ENCODE assay signal across 16 cellular contexts in genomic region chr5:172119921-172120688, GRCh38.
A peak's percentile ranks its signal among the peaks of the same experiment; 100 is the strongest.
DNase-seq lines count a peak whose midpoint lies in the region; ATAC-seq and TF ChIP-seq lines count a peak whose summit lies in the region.
"Had no signal": no experiment of that assay in that cellular context is flagged by ENCODE, and none has a peak within 500 bp of the region (broad histone marks: within the 10 kb centered on the region; RNA-seq: fewer than 3 reads in every experiment).

No MANE protein-coding gene starts in this region.

- in situ Hi-C loops in GM18951 (cut with MboI; ENCODE audit: low sequenced_read_pairs, unreplicated experiment): loop anchor here (10.0 kb wide), 1 partner anchor 165 kb away; the partner anchor contains the start of gene UBTD2

- H3K4me3 Mint-ChIP-seq in activated CD4-positive, alpha-beta T cell treated with anti-CD3 and anti-CD28 coated beads for 36 hours: no peak overlapping the region
- H3K4me3 Mint-ChIP-seq in activated naive CD8-positive, alpha-beta T cell treated with anti-CD3 and anti-CD28 coated beads for 36 hours: no peak overlapping the region
- H3K4me3 Mint-ChIP-seq in naive thymus-derived CD4-positive, alpha-beta T cell: no peak overlapping the region

- ATAC-seq in activated CD4-positive, alpha-beta T cell treated with anti-CD3 and anti-CD28 coated beads for 36 hours: no peak
- no peak for ATAC-seq in naive thymus-derived CD4-positive, alpha-beta T cell
- ATAC-seq: heart left ventricle, psoas muscle had no signal

- peaks cover 37% of the 10 kb centered on the region for H3K36me3 Mint-ChIP-seq in activated CD4-positive, alpha-beta T cell treated with anti-CD3 and anti-CD28 coated beads for 36 hours (ENCODE audit: low read depth)
- peaks cover 45% of the 10 kb centered on the region for H3K36me3 Mint-ChIP-seq in activated naive CD8-positive, alpha-beta T cell treated with anti-CD3 and anti-CD28 coated beads for 36 hours
- H3K36me3 Mint-ChIP-seq in naive thymus-derived CD4-positive, alpha-beta T cell: peaks cover 2 to 35% (median 21%) of the 10 kb centered on the region in 5 donors

- no peak overlapping the region for H3K4me3 ChIP-seq in naive thymus-derived CD4-positive, alpha-beta T cell (ENCODE audit: low read length)
- H3K4me3 ChIP-seq: ascending aorta, heart left ventricle, Peyer's patch, psoas muscle had no signal

- CTCF ChIA-PET in activated CD4-positive, alpha-beta T cell treated with anti-CD3 and anti-CD28 coated beads for 36 hours (lab: Charles Lee): interaction anchor here (0.6 to 1.0 kb wide), 4 partner anchors 11 to 108 kb away, joined by 3 read pairs; no protein-coding TSS in a partner anchor
- CTCF ChIA-PET in naive thymus-derived CD4-positive, alpha-beta T cell (lab: Charles Lee): interaction anchor here (1.7 kb wide), 1 partner anchor 69 kb away, joined by 5 read pairs; no protein-coding TSS in a partner anchor

- peak; percentile 9 for TF ChIP-seq POLR2A in GM18951 (IDR thresholded peaks at IDR 0.05; ENCODE audit: extremely low read depth, insufficient read depth, insufficient read length)

- no peaks in the 10 kb centered on the region for H3K27me3 ChIP-seq in naive thymus-derived CD4-positive, alpha-beta T cell (ENCODE audit: control insufficient read depth in 2 of 2, insufficient read depth in 2 of 2, low read length in 2 of 2)
- H3K27me3 ChIP-seq: ascending aorta, heart left ventricle, Peyer's patch had no signal

- H3K36me3 ChIP-seq in naive thymus-derived CD4-positive, alpha-beta T cell (ENCODE audit: control insufficient read depth in 2 of 3, insufficient read depth in 3 of 3, low read length in 3 of 3): peaks cover 7 to 66% (median 16%) of the 10 kb centered on the region in 3 experiments

- intact Hi-C loops in activated CD4-positive, alpha-beta T cell treated with anti-CD3 and anti-CD28 coated beads for 36 hours (cut with DNase I, micrococcal nuclease): loop anchor here in 1 of 2 experiments (10.0 kb wide), 1 partner anchor 655 kb away; the partner anchor contains the start of gene DUSP1
- intact Hi-C loops in naive thymus-derived CD4-positive, alpha-beta T cell (cut with micrococcal nuclease): no loop called here

- H3K9me3 Mint-ChIP-seq in activated CD4-positive, alpha-beta T cell treated with anti-CD3 and anti-CD28 coated beads for 36 hours (ENCODE audit: low read depth): peaks cover 3% of the 10 kb centered on the region
- no peaks in the 10 kb centered on the region for H3K9me3 Mint-ChIP-seq in activated naive CD8-positive, alpha-beta T cell treated with anti-CD3 and anti-CD28 coated beads for 36 hours
- H3K9me3 Mint-ChIP-seq in naive thymus-derived CD4-positive, alpha-beta T cell: peaks cover 0 to 4% (median 0%) of the 10 kb centered on the region in 11 donors

- H3K27me3 Mint-ChIP-seq in activated CD4-positive, alpha-beta T cell treated with anti-CD3 and anti-CD28 coated beads for 36 hours: no peaks in the 10 kb centered on the region
- H3K27me3 Mint-ChIP-seq in activated naive CD8-positive, alpha-beta T cell treated with anti-CD3 and anti-CD28 coated beads for 36 hours: no peaks in the 10 kb centered on the region
- H3K27me3 Mint-ChIP-seq in naive thymus-derived CD4-positive, alpha-beta T cell: no peaks in the 10 kb centered on the region

- H3K9me3 ChIP-seq in naive thymus-derived CD4-positive, alpha-beta T cell (ENCODE audit: control insufficient read depth in 2 of 3, low read length in 3 of 3): no peaks in the 10 kb centered on the region
- H3K9me3 ChIP-seq: ascending aorta, heart left ventricle, Peyer's patch, psoas muscle had no signal

- peak overlapping the region; percentile 7 for H3K27ac ChIP-seq in naive thymus-derived CD4-positive, alpha-beta T cell (ENCODE audit: low read depth, low read length)
- H3K27ac ChIP-seq: ascending aorta, psoas muscle, VCaP had no signal

- H3K4me1 Mint-ChIP-seq in activated CD4-positive, alpha-beta T cell treated with anti-CD3 and anti-CD28 coated beads for 36 hours: peaks cover 40% of the 10 kb centered on the region
- peaks cover 32% of the 10 kb centered on the region for H3K4me1 Mint-ChIP-seq in activated naive CD8-positive, alpha-beta T cell treated with anti-CD3 and anti-CD28 coated beads for 36 hours
- peaks cover 42 to 65% (median 50%) of the 10 kb centered on the region in 7 donors for H3K4me1 Mint-ChIP-seq in naive thymus-derived CD4-positive, alpha-beta T cell

- peaks cover 21 to 36% of the 10 kb centered on the region in 2 donors for H3K4me1 ChIP-seq in naive thymus-derived CD4-positive, alpha-beta T cell (ENCODE audit: control insufficient read depth in 2 of 2, insufficient read depth in 2 of 2, low read length in 2 of 2)
- H3K4me1 ChIP-seq: ascending aorta, psoas muscle had no signal

- POLR2A ChIA-PET in activated CD4-positive, alpha-beta T cell treated with anti-CD3 and anti-CD28 coated beads for 36 hours (lab: Charles Lee): no interaction called here
- POLR2A ChIA-PET in naive thymus-derived CD4-positive, alpha-beta T cell (lab: Charles Lee): interaction anchor here (0.6 to 2.1 kb wide), 2 partner anchors 39 to 55 kb away, joined by 7 to 9 read pairs; no protein-coding TSS in a partner anchor

- H3K27ac Mint-ChIP-seq in activated CD4-positive, alpha-beta T cell treated with anti-CD3 and anti-CD28 coated beads for 36 hours: peak overlapping the region; percentile 8
- H3K27ac Mint-ChIP-seq in activated naive CD8-positive, alpha-beta T cell treated with anti-CD3 and anti-CD28 coated beads for 36 hours: peak overlapping the region; percentile 21
- peak overlapping the region in 8 of 9 donors; percentile 33 to 83 (median 60) for H3K27ac Mint-ChIP-seq in naive thymus-derived CD4-positive, alpha-beta T cell

- DNase-seq in activated CD4-positive, alpha-beta T cell treated with anti-CD3 and anti-CD28 coated beads for 36 hours: no peak
- DNase-seq in activated CD4-positive, alpha-beta T cell treated with anti-CD3 and anti-CD28 coated beads, Interleukin-2, amount 50 U/mL, for 4 hours: no peak
- no peak for DNase-seq in activated naive CD8-positive, alpha-beta T cell treated with anti-CD3 and anti-CD28 coated beads for 36 hours
- no peak for DNase-seq in naive thymus-derived CD4-positive, alpha-beta T cell
- DNase-seq in kidney tubule cell (ENCODE audit: low spot score): no peak
- no peak for DNase-seq in putamen (ENCODE audit: low spot score)
- no peak for DNase-seq in stimulated activated naive CD4-positive, alpha-beta T cell treated with Interleukin-2 at 50 U/mL for 16 hours (lab: John Stamatoyannopoulos, UW)
- DNase-seq: Kasumi-1, NCI-H1694, NCI-H526 treated with DMSO at 0.1 percent for 48 hours, psoas muscle had no signal

Comparison
In these comparisons a context has a peak if more than half of its experiments do, and no peak if none do; other contexts are left out.
1. H3K27ac Mint-ChIP-seq: peak in every context shown above with its lines; median percentile 60 in naive thymus-derived CD4-positive, alpha-beta T cell; 21 in activated naive CD8-positive, alpha-beta T cell treated with anti-CD3 and anti-CD28 coated beads for 36 hours; 8 in activated CD4-positive, alpha-beta T cell treated with anti-CD3 and anti-CD28 coated beads for 36 hours.